Comparison of ENCODE assay signal across 6 cellular contexts in genomic region chr3:173159139-173159538, GRCh38. TPM values are rescaled to one million over a fixed set of nuclear protein-coding genes. Genes with fewer than 3 reads are reported as not detected.
"Had no signal": no experiment of that assay in that cellular context is flagged by ENCODE, and none has a peak within 500 bp of the region (broad histone marks: within the 10 kb centered on the region; RNA-seq: fewer than 3 reads in every experiment).

No MANE protein-coding gene starts in this region.

RNA-seq across cellular contexts. Expression of gene SPATA16, which starts 18.1 kb away (rescaled TPM):
- total RNA-seq: HepG2, HT-29, HT1080, IMR-90, K562 had no signal
- polyA plus RNA-seq: HepG2, IgD-negative memory B cell, IMR-90, K562 had no signal
